In the genomic region with DNA sequence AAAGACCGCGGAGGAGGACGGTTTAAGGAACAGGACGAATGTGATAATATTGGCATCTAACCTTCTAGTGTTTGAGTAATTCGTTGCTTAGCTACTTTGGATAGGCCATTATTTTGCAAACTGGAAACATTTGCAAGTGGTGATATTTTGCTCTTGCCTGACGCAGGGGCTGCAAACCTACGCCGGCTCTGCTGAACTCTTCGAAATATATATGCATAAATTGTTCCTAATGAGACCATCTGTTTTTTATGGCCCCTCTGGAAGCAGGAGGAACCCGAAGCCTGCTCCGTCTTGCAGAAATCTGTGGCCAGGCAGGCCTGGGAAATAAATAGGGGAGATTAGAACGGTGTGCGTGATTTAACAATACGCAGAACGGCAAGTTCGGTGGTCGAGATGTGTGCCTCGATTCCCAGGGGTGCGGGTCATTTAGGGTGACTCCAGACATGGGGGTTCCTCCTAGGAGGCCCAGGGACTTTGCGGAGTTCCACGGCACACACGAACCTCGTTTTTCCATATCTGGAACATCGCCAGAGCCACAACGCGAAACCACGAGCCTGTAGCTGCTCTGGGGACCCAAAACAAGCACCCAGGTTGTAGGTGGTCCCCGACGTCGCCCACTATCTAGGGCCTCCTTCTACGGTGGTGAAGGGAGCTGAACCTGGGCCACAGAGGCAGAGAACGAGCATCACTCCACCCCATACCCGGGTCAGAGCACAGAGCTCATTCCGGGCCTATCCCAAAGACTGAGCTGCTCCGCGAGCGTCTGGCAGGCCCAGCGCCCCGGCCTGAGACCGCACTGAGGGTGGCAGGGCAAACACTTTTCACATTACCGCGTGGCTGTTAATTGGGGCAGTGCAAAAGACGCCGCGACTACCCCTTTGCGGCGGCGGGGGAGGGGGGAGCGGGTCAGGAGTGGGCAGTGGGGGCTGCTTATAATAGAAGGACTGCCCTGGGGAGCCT, we compare ENCODE assay signal across 2 cellular contexts.
A peak's percentile ranks its signal among the peaks of the same experiment; 100 is the strongest.
TF ChIP-seq lines count a peak whose summit lies in the region.

No MANE protein-coding gene starts in this region.

TF ChIP-seq in H1, 55 proteins besides CTCF, POLR2A, EP300 and RAD21:
- TF ChIP-seq GTF2F1 (IDR thresholded peaks at IDR 0.05; ENCODE audit: borderline replicate concordance, low read depth, low read length) (no peak), KDM1A (IDR thresholded peaks at IDR 0.05; ENCODE audit: borderline replicate concordance, low read length) (no peak), BACH1 (IDR thresholded peaks at IDR 0.05; ENCODE audit: low read length) (no peak), FOSL1 (IDR thresholded peaks at IDR 0.05; ENCODE audit: insufficient read depth, low read depth, low read length) (no peak), EZH2 (IDR thresholded peaks at IDR 0.05; ENCODE audit: low read depth, low read length, severe bottlenecking) (peak; percentile 54), CHD2 (IDR thresholded peaks at IDR 0.05; ENCODE audit: low read length) (no peak), SIX5 (IDR thresholded peaks at IDR 0.05; ENCODE audit: low read depth, low read length) (no peak), JUND (IDR thresholded peaks at IDR 0.05; ENCODE audit: low read length) (no peak), ATF3 (IDR thresholded peaks at IDR 0.05; ENCODE audit: insufficient read depth, low read depth, low read length) (no peak), RBBP5 (IDR thresholded peaks at IDR 0.05; ENCODE audit: borderline replicate concordance, low read depth, low read length) (no peak), SP4 (IDR thresholded peaks at IDR 0.05; ENCODE audit: low read length) (no peak), RNF2 (IDR thresholded peaks at IDR 0.05; ENCODE audit: borderline replicate concordance, low read depth, low read length, missing control alignments, poor library complexity, severe bottlenecking) (peak; percentile 2), RXRA (IDR thresholded peaks at IDR 0.05; ENCODE audit: insufficient read depth, low read depth, low read length) (no peak), PHF8 (conservative IDR thresholded peaks at IDR 0.05; ENCODE audit: low read depth, low read length) (no peak), GABPA (IDR thresholded peaks at IDR 0.05; ENCODE audit: borderline replicate concordance, insufficient read depth, low read length) (no peak), E2F6 (IDR thresholded peaks at IDR 0.05) (no peak), KDM5A (IDR thresholded peaks at IDR 0.05; ENCODE audit: low read length) (no peak), SUZ12 (IDR thresholded peaks at IDR 0.05; ENCODE audit: low read length) (peak; percentile 67), SP1 (IDR thresholded peaks at IDR 0.05; ENCODE audit: low read depth, low read length) (no peak), ATF2 (IDR thresholded peaks at IDR 0.05; ENCODE audit: low read length) (no peak), ZNF274 (IDR thresholded peaks at IDR 0.05; ENCODE audit: borderline replicate concordance, extremely low read depth, low read length) (no peak), SP2 (IDR thresholded peaks at IDR 0.05; ENCODE audit: low read length) (no peak), HDAC2 (IDR thresholded peaks at IDR 0.05; ENCODE audit: borderline replicate concordance in 1 of 2, low read depth in 2 of 2, low read length in 2 of 2) (no peak)
- TF ChIP-seq, protein P1, sequence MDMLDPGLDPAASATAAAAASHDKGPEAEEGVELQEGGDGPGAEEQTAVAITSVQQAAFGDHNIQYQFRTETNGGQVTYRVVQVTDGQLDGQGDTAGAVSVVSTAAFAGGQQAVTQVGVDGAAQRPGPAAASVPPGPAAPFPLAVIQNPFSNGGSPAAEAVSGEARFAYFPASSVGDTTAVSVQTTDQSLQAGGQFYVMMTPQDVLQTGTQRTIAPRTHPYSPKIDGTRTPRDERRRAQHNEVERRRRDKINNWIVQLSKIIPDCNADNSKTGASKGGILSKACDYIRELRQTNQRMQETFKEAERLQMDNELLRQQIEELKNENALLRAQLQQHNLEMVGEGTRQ (IDR thresholded peaks at IDR 0.05; ENCODE audit: low read length) = no peak

TF ChIP-seq in neural cell, 6 proteins besides CTCF, POLR2A, EP300 and RAD21:
- TF ChIP-seq SMC3 (conservative IDR thresholded peaks at IDR 0.05; ENCODE audit: poor library complexity) (no peak), TAF1 (IDR thresholded peaks at IDR 0.05; ENCODE audit: low read depth) (no peak), POLR2AphosphoS5 (IDR thresholded peaks at IDR 0.05) (no peak), EZH2 (IDR thresholded peaks at IDR 0.05; ENCODE audit: borderline replicate concordance, insufficient read depth, low read length, poor library complexity, severe bottlenecking) (no peak), REST (IDR thresholded peaks at IDR 0.05; ENCODE audit: borderline replicate concordance) (no peak), MXI1 (conservative IDR thresholded peaks at IDR 0.05; ENCODE audit: poor library complexity, severe bottlenecking) (no peak)
